ENCODE assay signal across 30 cellular contexts in the genomic region with DNA sequence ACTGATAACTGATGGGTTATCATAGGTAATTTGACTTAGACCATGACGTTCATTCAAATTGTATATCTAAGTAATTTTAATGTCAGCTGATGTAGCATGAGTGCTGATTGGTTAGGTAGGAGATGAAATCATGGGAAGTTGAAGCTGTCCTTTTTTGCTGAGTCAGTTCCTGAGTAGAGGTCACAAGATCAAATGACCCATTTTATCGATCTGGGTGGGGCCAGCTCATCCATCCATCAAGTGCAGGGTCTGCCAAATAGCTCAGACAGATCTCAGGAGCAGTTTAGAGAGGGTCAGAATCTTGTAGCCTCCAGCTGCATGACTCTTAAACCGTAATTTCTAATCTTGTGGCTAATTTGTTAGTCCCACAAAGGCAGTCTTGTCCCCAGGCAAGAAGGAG. TPM values are rescaled to one million over a fixed set of nuclear protein-coding genes. Genes with fewer than 3 reads are reported as not detected.
"Had no signal": no experiment of that assay in that cellular context is flagged by ENCODE, and none has a peak within 500 bp of the region (broad histone marks: within the 10 kb centered on the region; RNA-seq: fewer than 3 reads in every experiment).

No MANE protein-coding gene starts in this region.

- H3K9me3 ChIP-seq: ascending aorta, body of pancreas, SJSA1 had no signal

- H3K27me3 Mint-ChIP-seq: activated CD4-positive, alpha-beta T cell treated with anti-CD3 and anti-CD28 coated beads, Interleukin-2, amount 10 ng/mL, durations not matched to agents 24 days and 14 days had no signal

- ATAC-seq: activated CD8-positive, alpha-beta memory T cell treated with anti-CD3 and anti-CD28 coated beads, Interleukin-2, amount 10 ng/mL, durations not matched to agents 7 days and 5 days; activated naive CD4-positive, alpha-beta T cell treated with anti-CD3 and anti-CD28 coated beads, Interleukin-2, amount 50 U/mL, for 72 hours; activated naive CD8-positive, alpha-beta T cell treated with anti-CD3 and anti-CD28 coated beads, Interleukin-2, amount 50 U/mL, for 24 hours; body of pancreas; T-helper 17 cell; WTC11 had no signal

- H3K27ac Mint-ChIP-seq: activated CD4-positive, alpha-beta T cell treated with anti-CD3 and anti-CD28 coated beads, Interleukin-2, amount 10 ng/mL, durations not matched to agents 24 days and 14 days; activated CD8-positive, alpha-beta memory T cell treated with anti-CD3 and anti-CD28 coated beads, Interleukin-2, amount 10 ng/mL, durations not matched to agents 7 days and 5 days; activated naive CD4-positive, alpha-beta T cell treated with anti-CD3 and anti-CD28 coated beads, Interleukin-2, amount 50 U/mL, for 72 hours; activated naive CD8-positive, alpha-beta T cell treated with anti-CD3 and anti-CD28 coated beads, Interleukin-2, amount 50 U/mL, for 24 hours; activated T-cell treated with anti-CD3 and anti-CD28 coated beads, Interleukin-2, amount 50 U/mL, for 24 hours; activated T-helper 1 cell treated with anti-CD3 and anti-CD28 coated beads, Interleukin-12 subunit alpha, Interleukin-12 subunit beta, Interleukin-2, Interleukin-4 antibody, amounts not matched to agents 30 ng/mL and 10 ng/mL and 1 ng/mL, durations not matched to agents 14 hours and 24 hours and 36 hours; T-helper 17 cell; WTC11 had no signal

- H3K27me3 ChIP-seq: ascending aorta, body of pancreas, SJSA1 had no signal

- FAIRE-seq: bronchial epithelial cell, RCC 7860 had no signal

- H3K36me3 ChIP-seq: ascending aorta, SJSA1 had no signal

- H3K4me3 Mint-ChIP-seq: activated CD4-positive, alpha-beta T cell treated with anti-CD3 and anti-CD28 coated beads, Interleukin-2, amount 10 ng/mL, durations not matched to agents 24 days and 14 days; activated CD8-positive, alpha-beta memory T cell treated with anti-CD3 and anti-CD28 coated beads, Interleukin-2, amount 10 ng/mL, durations not matched to agents 7 days and 5 days; activated naive CD8-positive, alpha-beta T cell treated with anti-CD3 and anti-CD28 coated beads, Interleukin-2, amount 50 U/mL, for 24 hours; activated T-cell treated with anti-CD3 and anti-CD28 coated beads, Interleukin-2, amount 50 U/mL, for 24 hours; activated T-helper 1 cell treated with anti-CD3 and anti-CD28 coated beads, Interleukin-12 subunit alpha, Interleukin-12 subunit beta, Interleukin-2, Interleukin-4 antibody, amounts not matched to agents 30 ng/mL and 10 ng/mL and 1 ng/mL, durations not matched to agents 14 hours and 24 hours and 36 hours; T-helper 17 cell; WTC11 had no signal

- DNase-seq: activated CD4-positive, alpha-beta T cell treated with anti-CD3 and anti-CD28 coated beads, Interleukin-2, amount 10 ng/mL, durations not matched to agents 24 days and 14 days; activated CD4-positive, alpha-beta T cell treated with anti-CD3 and anti-CD28 coated beads, Interleukin-2, amount 50 U/mL, for 48 hours; activated CD4-positive, CD25-positive, alpha-beta regulatory T cell treated with anti-CD3 and anti-CD28 coated beads, Interleukin-2, amount 50 U/mL, for 72 hours; activated CD8-positive, alpha-beta memory T cell treated with anti-CD3 and anti-CD28 coated beads, Interleukin-2, amount 10 ng/mL, durations not matched to agents 7 days and 5 days; activated effector memory CD4-positive, alpha-beta T cell treated with Interleukin-2 at 50 U/mL for 16 hours; activated naive CD4-positive, alpha-beta T cell; activated naive CD8-positive, alpha-beta T cell treated with anti-CD3 and anti-CD28 coated beads, Interleukin-2, amount 50 U/mL, for 24 hours; activated T-cell treated with anti-CD3 and anti-CD28 coated beads, Interleukin-2, amount 50 U/mL, for 24 hours; amniotic stem cell; body of pancreas; central memory CD4-positive, alpha-beta T cell; Kasumi-1; MV-4-11; NCI-H1092 treated with DMSO at 0.1 percent for 48 hours; NCI-H1417 treated with DMSO at 0.1 percent for 48 hours; NCI-H1694; NCI-H2029; NCI-H345; NCI-H510A; NCI-H526 treated with DMSO at 0.1 percent for 48 hours; NK-92 treated with Interleukin-12 subunit alpha and Interleukin-12 subunit beta, amount 100 ng/mL, for 24 hours; T-helper 17 cell; T-helper 9 cell had no signal

- H3K4me3 ChIP-seq: ascending aorta, body of pancreas, SJSA1 had no signal

- H3K9me3 Mint-ChIP-seq: activated CD4-positive, alpha-beta T cell treated with anti-CD3 and anti-CD28 coated beads, Interleukin-2, amount 10 ng/mL, durations not matched to agents 24 days and 14 days; activated naive CD4-positive, alpha-beta T cell treated with anti-CD3 and anti-CD28 coated beads, Interleukin-2, amount 50 U/mL, for 72 hours; activated naive CD8-positive, alpha-beta T cell treated with anti-CD3 and anti-CD28 coated beads, Interleukin-2, amount 50 U/mL, for 24 hours; activated T-cell treated with anti-CD3 and anti-CD28 coated beads, Interleukin-2, amount 50 U/mL, for 24 hours; activated T-helper 1 cell treated with anti-CD3 and anti-CD28 coated beads, Interleukin-12 subunit alpha, Interleukin-12 subunit beta, Interleukin-2, Interleukin-4 antibody, amounts not matched to agents 30 ng/mL and 10 ng/mL and 1 ng/mL, durations not matched to agents 14 hours and 24 hours and 36 hours had no signal

- H3K27ac ChIP-seq: ascending aorta, body of pancreas, SJSA1 had no signal

- H3K4me1 Mint-ChIP-seq: activated CD4-positive, alpha-beta T cell treated with anti-CD3 and anti-CD28 coated beads, Interleukin-2, amount 10 ng/mL, durations not matched to agents 24 days and 14 days; activated CD8-positive, alpha-beta memory T cell treated with anti-CD3 and anti-CD28 coated beads, Interleukin-2, amount 10 ng/mL, durations not matched to agents 7 days and 5 days; activated naive CD8-positive, alpha-beta T cell treated with anti-CD3 and anti-CD28 coated beads, Interleukin-2, amount 50 U/mL, for 24 hours; T-helper 17 cell had no signal

- H3K4me1 ChIP-seq: ascending aorta, body of pancreas, SJSA1 had no signal

- H3K36me3 Mint-ChIP-seq: activated CD8-positive, alpha-beta memory T cell treated with anti-CD3 and anti-CD28 coated beads, Interleukin-2, amount 10 ng/mL, durations not matched to agents 7 days and 5 days had no signal

RNA-seq across cellular contexts. Expression of gene CD177, which starts 35.3 kb away (rescaled TPM):
- total RNA-seq: activated CD4-positive, alpha-beta T cell treated with anti-CD3 and anti-CD28 coated beads, Interleukin-2, amount 10 ng/mL, durations not matched to agents 24 days and 14 days; activated CD8-positive, alpha-beta memory T cell treated with anti-CD3 and anti-CD28 coated beads, Interleukin-2, amount 10 ng/mL, durations not matched to agents 7 days and 5 days; activated naive CD4-positive, alpha-beta T cell treated with anti-CD3 and anti-CD28 coated beads, Interleukin-2, amount 50 U/mL, for 72 hours; activated T-helper 1 cell treated with anti-CD3 and anti-CD28 coated beads, Interleukin-12 subunit alpha, Interleukin-12 subunit beta, Interleukin-2, Interleukin-4 antibody, amounts not matched to agents 30 ng/mL and 10 ng/mL and 1 ng/mL, durations not matched to agents 14 hours and 24 hours and 36 hours; ascending aorta; T-helper 17 cell had no signal

RNA-seq across cellular contexts. Expression of gene PSG9, which starts 48.9 kb away (rescaled TPM):
- total RNA-seq: activated CD4-positive, alpha-beta T cell treated with anti-CD3 and anti-CD28 coated beads, Interleukin-2, amount 10 ng/mL, durations not matched to agents 24 days and 14 days; activated CD8-positive, alpha-beta memory T cell treated with anti-CD3 and anti-CD28 coated beads, Interleukin-2, amount 10 ng/mL, durations not matched to agents 7 days and 5 days; activated T-helper 1 cell treated with anti-CD3 and anti-CD28 coated beads, Interleukin-12 subunit alpha, Interleukin-12 subunit beta, Interleukin-2, Interleukin-4 antibody, amounts not matched to agents 30 ng/mL and 10 ng/mL and 1 ng/mL, durations not matched to agents 14 hours and 24 hours and 36 hours; ascending aorta; body of pancreas; bronchial epithelial cell; WTC11 had no signal
